21 cellular contexts compared by ENCODE assay signal in genomic region chr1:32186491-32186890, GRCh38. TPM values are rescaled to one million over a fixed set of nuclear protein-coding genes. Genes with fewer than 3 reads are reported as not detected.
DNase-seq lines count a peak whose midpoint lies in the region; ATAC-seq and TF ChIP-seq lines count a peak whose summit lies in the region.
"Had no signal": no experiment of that assay in that cellular context is flagged by ENCODE, and none has a peak within 500 bp of the region (broad histone marks: within the 10 kb centered on the region; RNA-seq: fewer than 3 reads in every experiment).

No MANE protein-coding gene starts in this region.

- H3K27me3 ChIP-seq in HUES64 (ENCODE audit: insufficient read depth, low read length) (no peaks in the 10 kb centered on the region), uterus (no peaks in the 10 kb centered on the region)
- H3K27me3 ChIP-seq: gastroesophageal sphincter, neural progenitor cell had no signal

- H3K27me3 Mint-ChIP-seq in activated T-cell treated with anti-CD3 and anti-CD28 coated beads, Interleukin-2, amount 50 U/mL, for 72 hours (ENCODE audit: low read depth), result no peaks in the 10 kb centered on the region

- intact Hi-C loops in uterus (cut with DNase I; ENCODE audit: low total_unique reads), result no loop called here

- peaks cover 60% of the 10 kb centered on the region for H3K4me1 Mint-ChIP-seq in activated T-cell treated with anti-CD3 and anti-CD28 coated beads, Interleukin-2, amount 50 U/mL, for 72 hours (ENCODE audit: low read depth)

- DNase-seq in activated T-cell treated with anti-CD3 and anti-CD28 coated beads, Interleukin-2, amount 50 U/mL, for 72 hours, result no peak
- no peak for DNase-seq in activated T-cell treated with anti-CD3 and anti-CD28 coated beads, Interleukin-2, amount 50 U/mL, for 1 hour
- no peak for DNase-seq in activated naive CD4-positive, alpha-beta T cell treated with anti-CD3 and anti-CD28 coated beads, Interleukin-2, amount 50 U/mL, for 72 hours (ENCODE audit: low spot score in 2 of 2)
- no peak for DNase-seq in uterus
- DNase-seq: activated CD4-positive, CD25-positive, alpha-beta regulatory T cell; CD8-positive, alpha-beta T cell; mammary epithelial cell; NCI-H1105 treated with DMSO at 0.1 percent for 48 hours; NCI-H2171; NCI-H82; stimulated activated CD4-positive, alpha-beta T cell treated with anti-CD3 and anti-CD28 coated beads, Interleukin-15, amount 100 ng/mL, for 24 hours had no signal

- WGBS in HUES64, result 92% methylated on average over 2 of the region's 2 CpGs
- WGBS in mesodermal cell (ENCODE audit: insufficient coverage in 2 of 2), 2 experiments, result no CpG with 5 or more reads among the region's 2 CpGs

- H3K9ac ChIP-seq in HUES64 (ENCODE audit: low read depth, low read length), result no peak overlapping the region
- H3K9ac ChIP-seq: KMS-11 had no signal

- H3K4me3 ChIP-seq in HUES64 (ENCODE audit: low read length) (no peak overlapping the region), mesodermal cell (ENCODE audit: extremely low read depth, insufficient read depth, low read length, poor library complexity, severe bottlenecking) (no peak overlapping the region), uterus (no peak overlapping the region)
- H3K4me3 ChIP-seq: gastroesophageal sphincter, neural progenitor cell had no signal

- no peaks in the 10 kb centered on the region for H3K9me3 Mint-ChIP-seq in activated T-cell treated with anti-CD3 and anti-CD28 coated beads, Interleukin-2, amount 50 U/mL, for 72 hours
- no peaks in the 10 kb centered on the region for H3K9me3 Mint-ChIP-seq in activated naive CD4-positive, alpha-beta T cell treated with anti-CD3 and anti-CD28 coated beads, Interleukin-2, amount 50 U/mL, for 72 hours
- H3K9me3 Mint-ChIP-seq: CD8-positive, alpha-beta T cell; neural progenitor cell had no signal

- H3K27ac ChIP-seq in HUES64 (ENCODE audit: low read depth, low read length) (0 out of 2 replicates have a peak overlapping the region, but pooled peaks have one; percentile 7), mesodermal cell (ENCODE audit: low read depth, low read length, severe bottlenecking) (peak overlapping the region; percentile 24), uterus (no peak overlapping the region)
- H3K27ac ChIP-seq: gastroesophageal sphincter, KMS-11, neural progenitor cell had no signal

- H3K4me1 ChIP-seq in HUES64 (ENCODE audit: insufficient read depth, low read length) (no peaks in the 10 kb centered on the region), mesodermal cell (ENCODE audit: control insufficient read depth, insufficient read depth, low read length, poor library complexity, severe bottlenecking) (peaks cover 9% of the 10 kb centered on the region), uterus (peaks cover 3 to 8% of the 10 kb centered on the region in 2 donors)
- H3K4me1 ChIP-seq: neural progenitor cell had no signal

- peak overlapping the region; percentile 99 for H3K27ac Mint-ChIP-seq in activated T-cell treated with anti-CD3 and anti-CD28 coated beads, Interleukin-2, amount 50 U/mL, for 72 hours
- peak overlapping the region; percentile 48 to 91 for H3K27ac Mint-ChIP-seq in activated naive CD4-positive, alpha-beta T cell treated with anti-CD3 and anti-CD28 coated beads, Interleukin-2, amount 50 U/mL, for 72 hours
- H3K27ac Mint-ChIP-seq: CD8-positive, alpha-beta T cell; neural progenitor cell had no signal

- no peak for TF ChIP-seq CTCF in uterus (IDR thresholded peaks at IDR 0.05)

- peaks cover 26 to 64% of the 10 kb centered on the region in 2 donors for H3K36me3 Mint-ChIP-seq in activated T-cell treated with anti-CD3 and anti-CD28 coated beads, Interleukin-2, amount 50 U/mL, for 72 hours (ENCODE audit: insufficient read depth in 2 of 2)
- H3K36me3 Mint-ChIP-seq in activated naive CD4-positive, alpha-beta T cell treated with anti-CD3 and anti-CD28 coated beads, Interleukin-2, amount 50 U/mL, for 72 hours, result peaks cover 45 to 63% of the 10 kb centered on the region in 2 donors

- no peak for TF ChIP-seq POLR2A in uterus (IDR thresholded peaks at IDR 0.05)

- peaks cover 90% of the 10 kb centered on the region for H3K36me3 ChIP-seq in HUES64 (ENCODE audit: insufficient read depth, low read length)
- H3K36me3 ChIP-seq in mesodermal cell (ENCODE audit: control insufficient read depth, insufficient read depth, low read length), result peaks cover 95% of the 10 kb centered on the region
- H3K36me3 ChIP-seq in uterus, result no peaks in the 10 kb centered on the region

- peak overlapping the region; percentile 62 to 73 for H3K4me3 Mint-ChIP-seq in activated T-cell treated with anti-CD3 and anti-CD28 coated beads, Interleukin-2, amount 50 U/mL, for 72 hours
- H3K4me3 Mint-ChIP-seq: CD8-positive, alpha-beta T cell; neural progenitor cell had no signal

- ATAC-seq in activated T-cell treated with anti-CD3 and anti-CD28 coated beads, Interleukin-2, amount 50 U/mL, for 72 hours (replicated peaks in 1 of 2), result peak in 1 of 2 donors; percentile 7
- ATAC-seq in activated naive CD4-positive, alpha-beta T cell treated with anti-CD3 and anti-CD28 coated beads, Interleukin-2, amount 50 U/mL, for 72 hours, result no peak
- ATAC-seq in GM19023 (IDR thresholded peaks at IDR 0.05; ENCODE audit: unreplicated experiment) (no peak), HG03097 (IDR thresholded peaks at IDR 0.05; ENCODE audit: low FRiP score, unreplicated experiment) (no peak)
- ATAC-seq: CD8-positive, alpha-beta T cell; gastroesophageal sphincter had no signal

- H3K9me3 ChIP-seq in HUES64 (ENCODE audit: insufficient read depth, low read depth, low read length) (no peaks in the 10 kb centered on the region), mesodermal cell (ENCODE audit: control insufficient read depth, low read length) (no peaks in the 10 kb centered on the region), uterus (no peaks in the 10 kb centered on the region)
- H3K9me3 ChIP-seq: gastroesophageal sphincter had no signal

RNA-seq across cellular contexts. Expression of gene TXLNA, which starts 7.0 kb away (rescaled TPM):
- 100 to 1,000 TPM in 1 of 2 donors, 10 to 100 TPM in 1; 97.1 to 113 TPM for total RNA-seq in activated T-cell treated with anti-CD3 and anti-CD28 coated beads, Interleukin-2, amount 50 U/mL, for 72 hours
- polyA plus RNA-seq in HUES64 (2013, experiment 1 of 2), result 33.3 TPM
- 30.7 TPM for polyA plus RNA-seq in HUES64 (2013, experiment 2 of 2)
- 10 to 100 TPM; 71.9 to 81.7 TPM for total RNA-seq in activated naive CD4-positive, alpha-beta T cell treated with anti-CD3 and anti-CD28 coated beads, Interleukin-2, amount 50 U/mL, for 72 hours
- 34.1 TPM for polyA plus RNA-seq in mesodermal cell (2013, experiment 1 of 2)
- 28.4 TPM for polyA plus RNA-seq in mesodermal cell (2013, experiment 2 of 2)
- total RNA-seq in uterus, result 10 to 100 TPM; 14.1 to 60.1 (median 40.4) TPM

RNA-seq across cellular contexts. Expression of gene CCDC28B, which starts 13.9 kb away (rescaled TPM):
- 10 to 100 TPM; 20.0 to 24.6 TPM for total RNA-seq in activated T-cell treated with anti-CD3 and anti-CD28 coated beads, Interleukin-2, amount 50 U/mL, for 72 hours
- polyA plus RNA-seq in HUES64 (2013, experiment 1 of 2), result 17.3 TPM
- 21.7 TPM for polyA plus RNA-seq in HUES64 (2013, experiment 2 of 2)
- 10 to 100 TPM; 20.8 to 24.9 TPM for total RNA-seq in activated naive CD4-positive, alpha-beta T cell treated with anti-CD3 and anti-CD28 coated beads, Interleukin-2, amount 50 U/mL, for 72 hours
- polyA plus RNA-seq in mesodermal cell (2013, experiment 1 of 2), result 30.2 TPM
- 33.3 TPM for polyA plus RNA-seq in mesodermal cell (2013, experiment 2 of 2)
- total RNA-seq in uterus, result 10 to 100 TPM in 1 of 4 donors, 1 to 10 TPM in 2, not detected in 1; 3.5 to 21.5 (median 7.4) TPM

RNA-seq across cellular contexts. Expression of gene IQCC, which starts 19.0 kb away (rescaled TPM):
- 1 to 10 TPM; 3.7 to 4.6 TPM for total RNA-seq in activated T-cell treated with anti-CD3 and anti-CD28 coated beads, Interleukin-2, amount 50 U/mL, for 72 hours
- 4.0 TPM for polyA plus RNA-seq in HUES64 (2013, experiment 1 of 2)
- 3.7 TPM for polyA plus RNA-seq in HUES64 (2013, experiment 2 of 2)
- 1 to 10 TPM; 4.6 to 7.2 TPM for total RNA-seq in activated naive CD4-positive, alpha-beta T cell treated with anti-CD3 and anti-CD28 coated beads, Interleukin-2, amount 50 U/mL, for 72 hours
- polyA plus RNA-seq in mesodermal cell (2013, experiment 1 of 2), result 3.9 TPM
- 3.6 TPM for polyA plus RNA-seq in mesodermal cell (2013, experiment 2 of 2)
- total RNA-seq in uterus, result 1 to 10 TPM in 3 of 4 donors, under 1 TPM in 1; 0.51 to 6.8 (median 4.3) TPM

RNA-seq across cellular contexts. Expression of gene DCDC2B, which starts 22.4 kb away (rescaled TPM):
- under 1 TPM in 1 of 2 donors, not detected in 1; 0.21 TPM for total RNA-seq in activated T-cell treated with anti-CD3 and anti-CD28 coated beads, Interleukin-2, amount 50 U/mL, for 72 hours
- polyA plus RNA-seq in HUES64 (2013, experiment 1 of 2), result not detected
- polyA plus RNA-seq in HUES64 (2013, experiment 2 of 2), result not detected
- under 1 TPM in 1 of 2 donors, not detected in 1; 0.16 TPM for total RNA-seq in activated naive CD4-positive, alpha-beta T cell treated with anti-CD3 and anti-CD28 coated beads, Interleukin-2, amount 50 U/mL, for 72 hours
- polyA plus RNA-seq in mesodermal cell (2013, experiment 1 of 2), result not detected
- not detected for polyA plus RNA-seq in mesodermal cell (2013, experiment 2 of 2)
- under 1 TPM in 2 of 4 donors, not detected in 2; 0.26 to 0.62 TPM for total RNA-seq in uterus
- total RNA-seq: CD8-positive, alpha-beta T cell; epithelial cell of proximal tubule; gastroesophageal sphincter; mammary epithelial cell; renal cortical epithelial cell had no signal
- polyA plus RNA-seq: AG04450, mammary epithelial cell had no signal

RNA-seq across cellular contexts. Expression of gene TMEM234, which starts 35.7 kb away (rescaled TPM):
- total RNA-seq in activated T-cell treated with anti-CD3 and anti-CD28 coated beads, Interleukin-2, amount 50 U/mL, for 72 hours, result 10 to 100 TPM in 1 of 2 donors, 1 to 10 TPM in 1; 9.8 to 10.5 TPM
- polyA plus RNA-seq in HUES64 (2013, experiment 1 of 2), result 7.9 TPM
- polyA plus RNA-seq in HUES64 (2013, experiment 2 of 2), result 7.2 TPM
- total RNA-seq in activated naive CD4-positive, alpha-beta T cell treated with anti-CD3 and anti-CD28 coated beads, Interleukin-2, amount 50 U/mL, for 72 hours, result 10 to 100 TPM in 1 of 2 donors, 1 to 10 TPM in 1; 7.0 to 10.7 TPM
- 10.3 TPM for polyA plus RNA-seq in mesodermal cell (2013, experiment 1 of 2)
- polyA plus RNA-seq in mesodermal cell (2013, experiment 2 of 2), result 9.6 TPM
- total RNA-seq in uterus, result 10 to 100 TPM in 3 of 4 donors, under 1 TPM in 1; 0.59 to 40.8 (median 13.5) TPM

Comparison
In these comparisons a context has a peak if more than half of its experiments do, and no peak if none do; other contexts are left out.
1. H3K27ac ChIP-seq: peak in HUES64 (single experiment) and mesodermal cell (single experiment); none in uterus (0 of 2).